12 cellular contexts compared by ENCODE assay signal in the genomic region with DNA sequence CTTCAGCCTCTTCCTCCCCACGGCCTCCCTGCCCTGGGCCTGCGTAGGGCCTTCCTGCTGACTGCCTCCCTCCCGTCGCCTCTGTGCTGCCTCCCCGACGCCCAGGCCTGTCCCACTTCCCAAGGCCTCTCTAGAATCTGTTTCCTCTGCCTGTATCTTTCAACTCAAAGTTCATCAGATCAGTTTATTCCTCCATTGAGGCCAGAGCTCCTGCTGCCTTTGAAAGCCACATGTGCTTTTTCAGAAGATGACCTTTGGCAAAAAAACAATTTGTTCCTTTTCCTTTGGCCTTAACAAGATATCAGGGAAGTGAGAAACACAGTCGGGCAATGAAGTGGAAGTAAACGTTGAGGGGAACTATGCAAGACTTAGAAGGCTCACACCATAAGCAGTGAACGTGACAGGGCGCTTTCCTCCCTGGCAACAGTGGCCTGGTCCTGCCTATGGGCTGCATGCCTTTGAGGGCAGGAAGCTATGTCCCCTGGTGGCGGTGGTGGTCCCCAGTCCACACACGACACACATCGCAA.
DNase-seq lines count a peak whose midpoint lies in the region; ATAC-seq and TF ChIP-seq lines count a peak whose summit lies in the region.
"Had no signal": no experiment of that assay in that cellular context is flagged by ENCODE, and none has a peak within 500 bp of the region (broad histone marks: within the 10 kb centered on the region; RNA-seq: fewer than 3 reads in every experiment).

No MANE protein-coding gene starts in this region.

- no peak for ATAC-seq in GM21529 (IDR thresholded peaks at IDR 0.05; ENCODE audit: unreplicated experiment)
- no peak for ATAC-seq in activated naive CD4-positive, alpha-beta T cell treated with anti-CD3 and anti-CD28 coated beads, Interleukin-2, amount 50 U/mL, for 72 hours
- no peak for ATAC-seq in GM21528 (IDR thresholded peaks at IDR 0.05; ENCODE audit: low FRiP score, unreplicated experiment)
- ATAC-seq: CD8-positive, alpha-beta T cell; natural killer cell treated with Interleukin-12 subunit alpha and Interleukin-12 subunit beta and Interleukin-15 and Interleukin-18, amount 100 ng/mL, for 72 hours had no signal

- no peaks in the 10 kb centered on the region for H3K9me3 ChIP-seq in endodermal cell (ENCODE audit: control insufficient read depth, low read length)
- no peaks in the 10 kb centered on the region for H3K9me3 ChIP-seq in smooth muscle cell (replicated peaks; ENCODE audit: low read depth)

- H3K4me1 Mint-ChIP-seq in endodermal cell, result peaks cover 9% of the 10 kb centered on the region

- H3K36me3 ChIP-seq in endodermal cell (ENCODE audit: control insufficient read depth, insufficient read depth, low read length) (no peaks in the 10 kb centered on the region), smooth muscle cell (ENCODE audit: low read depth) (no peaks in the 10 kb centered on the region)

- H2AFZ ChIP-seq in smooth muscle cell (ENCODE audit: low read depth), result no peak overlapping the region

- DNase-seq in MV-4-11 (lab: John Stamatoyannopoulos, UW) (peak; percentile 91), endodermal cell (no peak), medulla oblongata (ENCODE audit: extremely low spot score) (peak; percentile 85), smooth muscle cell (lab: John Stamatoyannopoulos, UW; ENCODE audit: unreplicated experiment) (no peak)
- DNase-seq in activated naive CD4-positive, alpha-beta T cell treated with anti-CD3 and anti-CD28 coated beads, Interleukin-2, amount 50 U/mL, for 72 hours (ENCODE audit: low spot score in 2 of 2), result no peak
- DNase-seq: activated CD4-positive, alpha-beta T cell treated with anti-CD3 and anti-CD28 coated beads for 48 hours; CD8-positive, alpha-beta T cell; NCI-H1092 treated with DMSO at 0.1 percent for 48 hours had no signal

- H3K4me3 ChIP-seq in endodermal cell (ENCODE audit: low read length), result no peak overlapping the region
- H3K4me3 ChIP-seq in smooth muscle cell, result no peak overlapping the region

- peaks cover 10% of the 10 kb centered on the region for H3F3A ChIP-seq in smooth muscle cell (ENCODE audit: low read depth)

- no peaks in the 10 kb centered on the region for H3K79me2 ChIP-seq in smooth muscle cell (ENCODE audit: low read depth)

- H3K4me2 ChIP-seq in smooth muscle cell, result no peak overlapping the region

- no peaks in the 10 kb centered on the region for H4K20me1 ChIP-seq in smooth muscle cell (ENCODE audit: low read depth)

- H3K27ac Mint-ChIP-seq in endodermal cell, result no peak overlapping the region
- H3K27ac Mint-ChIP-seq in activated naive CD4-positive, alpha-beta T cell treated with anti-CD3 and anti-CD28 coated beads, Interleukin-2, amount 50 U/mL, for 72 hours, result no peak overlapping the region
- H3K27ac Mint-ChIP-seq: CD8-positive, alpha-beta T cell; natural killer cell treated with Interleukin-12 subunit alpha and Interleukin-12 subunit beta and Interleukin-15 and Interleukin-18, amount 100 ng/mL, for 72 hours had no signal

- H3K9ac ChIP-seq in endodermal cell (ENCODE audit: extremely low read depth, low read length, poor library complexity, severe bottlenecking) (no peak overlapping the region), smooth muscle cell (ENCODE audit: low read depth) (no peak overlapping the region)

- H3K4me3 Mint-ChIP-seq in endodermal cell, result no peak overlapping the region
- H3K4me3 Mint-ChIP-seq: CD8-positive, alpha-beta T cell; natural killer cell treated with Interleukin-12 subunit alpha and Interleukin-12 subunit beta and Interleukin-15 and Interleukin-18, amount 100 ng/mL, for 72 hours had no signal

- peaks cover 9% of the 10 kb centered on the region for H3K9me3 Mint-ChIP-seq in endodermal cell
- H3K9me3 Mint-ChIP-seq in activated naive CD4-positive, alpha-beta T cell treated with anti-CD3 and anti-CD28 coated beads, Interleukin-2, amount 50 U/mL, for 72 hours, result no peaks in the 10 kb centered on the region
- H3K9me3 Mint-ChIP-seq: CD8-positive, alpha-beta T cell; natural killer cell treated with Interleukin-12 subunit alpha and Interleukin-12 subunit beta and Interleukin-15 and Interleukin-18, amount 100 ng/mL, for 72 hours had no signal

- peaks cover 1% of the 10 kb centered on the region for H3K27me3 Mint-ChIP-seq in endodermal cell (ENCODE audit: insufficient read depth)

- H3K27ac ChIP-seq in endodermal cell (ENCODE audit: low read depth, low read length) (no peak overlapping the region), temporal lobe (ENCODE audit: low read depth, low read length) (peak overlapping the region; percentile 41), smooth muscle cell (ENCODE audit: low read depth) (no peak overlapping the region)

- H3K4me1 ChIP-seq in endodermal cell (ENCODE audit: control insufficient read depth, insufficient read depth, low read length) (no peaks in the 10 kb centered on the region), smooth muscle cell (ENCODE audit: low read depth) (peaks cover 24% of the 10 kb centered on the region)

- no peaks in the 10 kb centered on the region for H3K36me3 Mint-ChIP-seq in endodermal cell (ENCODE audit: low read depth)
- H3K36me3 Mint-ChIP-seq in activated naive CD4-positive, alpha-beta T cell treated with anti-CD3 and anti-CD28 coated beads, Interleukin-2, amount 50 U/mL, for 72 hours, result no peaks in the 10 kb centered on the region
- H3K36me3 Mint-ChIP-seq: CD8-positive, alpha-beta T cell; natural killer cell treated with Interleukin-12 subunit alpha and Interleukin-12 subunit beta and Interleukin-15 and Interleukin-18, amount 100 ng/mL, for 72 hours had no signal

- TF ChIP-seq CTCF in endodermal cell (conservative IDR thresholded peaks at IDR 0.05) (peak; percentile 34), smooth muscle cell (IDR thresholded peaks at IDR 0.05; ENCODE audit: borderline replicate concordance, insufficient read depth, poor library complexity, severe bottlenecking) (no peak)

- H3K27me3 ChIP-seq in endodermal cell (ENCODE audit: control insufficient read depth, insufficient read depth, low read length, poor library complexity, severe bottlenecking), result no peaks in the 10 kb centered on the region
- H3K27me3 ChIP-seq in smooth muscle cell (ENCODE audit: low read depth), result no peaks in the 10 kb centered on the region

- 86 to 92% methylated on average over 11 to 13 of the region's 13 CpGs for WGBS in endodermal cell (ENCODE audit: insufficient coverage in 1 of 2, insufficient read length in 1 of 2), 2 experiments
- WGBS in smooth muscle cell (ENCODE audit: low lambda C conversion rate), result 76% methylated on average over 13 of the region's 13 CpGs

Comparison
In these comparisons a context has a peak if more than half of its experiments do, and no peak if none do; other contexts are left out.
1. DNase-seq: peak in MV-4-11 (single experiment) and medulla oblongata (single experiment); none in endodermal cell (single experiment), activated naive CD4-positive, alpha-beta T cell treated with anti-CD3 and anti-CD28 coated beads, Interleukin-2, amount 50 U/mL, for 72 hours (0 of 2) and smooth muscle cell (single experiment).